33 cellular contexts compared by ENCODE assay signal in the genomic region with DNA sequence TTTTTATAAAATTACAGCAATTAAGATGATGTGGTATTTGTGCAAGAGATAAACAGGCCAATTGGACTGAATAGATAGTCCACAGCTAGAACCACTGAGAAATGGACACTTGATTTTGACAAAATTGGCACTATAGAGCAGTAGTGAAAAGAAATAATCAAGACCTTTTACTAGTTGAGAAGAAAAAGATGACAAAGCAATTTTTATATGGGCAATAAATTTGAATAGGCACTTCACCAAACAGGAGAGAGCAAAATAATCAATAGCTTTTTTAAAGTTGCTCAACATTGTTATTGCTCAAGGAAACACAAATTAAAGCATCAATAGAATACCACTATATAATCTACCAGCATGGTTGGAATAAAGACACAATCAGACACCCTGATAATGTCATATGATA.
"Had no signal": no experiment of that assay in that cellular context is flagged by ENCODE, and none has a peak within 500 bp of the region (broad histone marks: within the 10 kb centered on the region; RNA-seq: fewer than 3 reads in every experiment).

No MANE protein-coding gene starts in this region.

- H3K4me3 ChIP-seq: adrenal gland, ascending aorta, body of pancreas, breast epithelium, cardiac muscle cell had no signal

- H3K36me3 ChIP-seq: adrenal gland, ascending aorta, brain microvascular endothelial cell, breast epithelium, cardiac muscle cell had no signal

- H3K9me3 ChIP-seq: adrenal gland, ascending aorta, breast epithelium had no signal

- ATAC-seq: activated naive CD4-positive, alpha-beta T cell treated with anti-CD3 and anti-CD28 coated beads, Interleukin-2, amount 50 U/mL, for 72 hours; activated naive CD8-positive, alpha-beta T cell treated with anti-CD3 and anti-CD28 coated beads, Interleukin-2, amount 50 U/mL, for 24 hours; activated T-cell treated with anti-CD3 and anti-CD28 coated beads, Interleukin-2, amount 50 U/mL, for 4 hours; activated T-cell treated with anti-CD3 and anti-CD28 coated beads, Interleukin-2, amount 50 U/mL, for 72 hours; activated T-helper 17 cell treated with anti-CD3 and anti-CD28 coated beads, Interleukin-2, amount 50 U/mL, for 72 hours; body of pancreas had no signal

- DNase-seq: activated effector memory CD4-positive, alpha-beta T cell treated with anti-CD3 and anti-CD28 coated beads, Interleukin-2, amount 50 U/mL, for 16 hours; activated effector memory CD4-positive, alpha-beta T cell treated with Interleukin-2 at 50 U/mL for 16 hours; activated gamma-delta T cell; activated gamma-delta T cell treated with Interleukin-2 at 50 U/mL for 16 hours; activated naive CD4-positive, alpha-beta T cell; activated naive CD4-positive, alpha-beta T cell treated with anti-CD3 and anti-CD28 coated beads for 36 hours; activated naive CD4-positive, alpha-beta T cell treated with anti-CD3 and anti-CD28 coated beads, Interleukin-2, amount 10 ng/mL, durations not matched to agents 7 days and 5 days; activated naive CD4-positive, alpha-beta T cell treated with anti-CD3 and anti-CD28 coated beads, Interleukin-2, amount 50 U/mL, for 16 hours; activated naive CD4-positive, alpha-beta T cell treated with Interleukin-2 at 50 U/mL for 16 hours; activated naive CD8-positive, alpha-beta T cell treated with anti-CD3 and anti-CD28 coated beads for 36 hours; activated naive CD8-positive, alpha-beta T cell treated with anti-CD3 and anti-CD28 coated beads, Interleukin-2, amount 10 ng/mL, durations not matched to agents 7 days and 5 days; activated naive CD8-positive, alpha-beta T cell treated with anti-CD3 and anti-CD28 coated beads, Interleukin-2, amount 50 U/mL, for 24 hours; activated T-cell treated with anti-CD3 and anti-CD28 coated beads, Interleukin-2, amount 50 U/mL, for 24 hours; activated T-cell treated with anti-CD3 and anti-CD28 coated beads, Interleukin-2, amount 50 U/mL, for 4 hours; activated T-cell treated with anti-CD3 and anti-CD28 coated beads, Interleukin-2, amount 50 U/mL, for 48 hours; activated T-cell treated with anti-CD3 and anti-CD28 coated beads, Interleukin-2, amount 50 U/mL, for 72 hours; adrenal gland; amniotic stem cell; amygdala; anterior cingulate cortex; aorta; body of pancreas; brain microvascular endothelial cell; caudate nucleus; central memory CD4-positive, alpha-beta T cell; cerebellar nuclear complex had no signal

- H3K27me3 ChIP-seq: adrenal gland, ascending aorta, body of pancreas, brain microvascular endothelial cell, breast epithelium, cardiac muscle cell had no signal

- H3K4me1 ChIP-seq: adrenal gland, ascending aorta, body of pancreas, breast epithelium had no signal

- FAIRE-seq: astrocyte, bronchial epithelial cell had no signal

- H3K27ac ChIP-seq: adrenal gland, ascending aorta, body of pancreas, brain microvascular endothelial cell, breast epithelium, cardiac muscle cell had no signal
